23 cellular contexts compared by ENCODE assay signal in the genomic region with DNA sequence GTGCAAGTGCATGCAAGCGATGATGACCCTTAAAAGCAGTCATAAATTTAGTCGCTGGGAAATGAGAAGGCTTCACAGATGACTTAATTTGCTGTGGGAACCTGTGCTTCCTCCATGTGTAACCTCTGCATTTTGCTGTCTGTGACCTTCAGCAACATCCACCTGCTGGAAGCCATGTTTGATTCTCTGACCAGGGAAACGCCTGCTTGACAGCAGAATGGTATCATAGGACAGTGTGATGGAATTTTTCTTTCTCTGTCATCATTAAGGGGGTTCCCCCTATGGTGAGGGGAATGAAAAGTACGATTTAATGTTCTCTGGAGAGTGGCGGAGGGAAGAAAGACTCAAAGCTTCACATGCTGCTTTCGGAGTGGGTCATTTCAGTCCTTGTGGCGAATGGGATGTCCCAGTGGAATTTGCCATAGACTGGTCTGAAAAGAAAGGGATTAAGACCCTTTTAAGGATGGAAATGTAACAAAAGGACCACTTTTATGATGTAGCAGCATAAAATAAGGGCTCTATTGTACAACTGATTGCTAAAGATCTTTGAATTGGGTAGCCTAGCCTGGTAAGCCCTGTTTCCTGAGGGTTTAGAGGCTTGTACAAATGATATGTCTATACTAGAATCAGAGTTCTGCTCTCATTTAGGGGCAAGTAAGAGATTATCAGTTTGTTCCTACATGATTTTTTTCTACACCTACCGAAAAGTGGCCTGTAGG.
DNase-seq lines count a peak whose midpoint lies in the region; ATAC-seq, FAIRE-seq and TF ChIP-seq lines count a peak whose summit lies in the region.
"Had no signal": no experiment of that assay in that cellular context is flagged by ENCODE, and none has a peak within 500 bp of the region (broad histone marks: within the 10 kb centered on the region; RNA-seq: fewer than 3 reads in every experiment).

No MANE protein-coding gene starts in this region.

- H2BK12ac ChIP-seq in H1 (ENCODE audit: low read depth, low read length) (no peak overlapping the region), neuronal stem cell (ENCODE audit: low read length) (no peak overlapping the region)

- no peaks in the 10 kb centered on the region for H3K79me2 ChIP-seq in H1 (ENCODE audit: control insufficient read depth in 1 of 2, insufficient read depth in 2 of 2, low read length in 2 of 2)

- H3K9ac ChIP-seq in IMR-90 (ENCODE audit: low read depth, low read length): no peak overlapping the region
- H3K9ac ChIP-seq in H1 (replicated peaks in 1 of 4; ENCODE audit: extremely low read depth in 1 of 4, low read depth in 3 of 4, low read length in 3 of 4): no peak overlapping the region
- no peak overlapping the region for H3K9ac ChIP-seq in neuronal stem cell (ENCODE audit: low read depth, low read length, poor library complexity)
- H3K9ac ChIP-seq: KMS-11 had no signal

- CTCF ChIA-PET in IMR-90 (lab: Yijun Ruan, JAX): no interaction called here
- CTCF ChIA-PET in H1 (lab: Charles Lee; ENCODE audit: partially characterized antibody): interaction anchor here (0.7 to 1.2 kb wide), 3 partner anchors 10 to 1210 kb away, joined by 3 read pairs; no protein-coding TSS in a partner anchor

- H3K14ac ChIP-seq in IMR-90 (replicated peaks; ENCODE audit: low read depth, low read length) (no peak overlapping the region), H1 (ENCODE audit: insufficient read length) (no peak overlapping the region), neuronal stem cell (ENCODE audit: low read length) (no peak overlapping the region)

- ATAC-seq in IMR-90 (ENCODE audit: low read depth) (no peak), HG03571 (IDR thresholded peaks at IDR 0.05; ENCODE audit: unreplicated experiment) (no peak), upper lobe of right lung (no peak)
- ATAC-seq: SK-N-SH treated with all-trans-retinoic acid at 6 μM for 48 hours had no signal

- H3K27ac ChIP-seq in IMR-90 (ENCODE audit: insufficient read depth, low read length) (no peak overlapping the region), H1 (ENCODE audit: low read depth, low read length) (no peak overlapping the region), neuronal stem cell (replicated peaks; ENCODE audit: low read length) (peak overlapping the region; percentile 96), upper lobe of right lung (no peak overlapping the region)
- H3K27ac ChIP-seq: KMS-11, PC-9, RWPE1 had no signal

- no peak overlapping the region for H4K91ac ChIP-seq in IMR-90 (ENCODE audit: insufficient read depth, low read depth, low read length)
- H4K91ac ChIP-seq in H1 (replicated peaks; ENCODE audit: insufficient read length, low read length): no peak overlapping the region
- no peak overlapping the region for H4K91ac ChIP-seq in neuronal stem cell (ENCODE audit: low read depth, low read length, poor library complexity)

- H4K8ac ChIP-seq in IMR-90 (ENCODE audit: low read depth in 2 of 2, low read length in 2 of 2) (no peak overlapping the region), H1 (ENCODE audit: extremely low read depth, insufficient read depth, low read length) (no peak overlapping the region), neuronal stem cell (ENCODE audit: low read depth, low read length) (no peak overlapping the region)

- H3K4ac ChIP-seq in IMR-90 (ENCODE audit: low read depth, low read length) (no peak overlapping the region), H1 (replicated peaks; ENCODE audit: insufficient read length, low read depth, low read length) (no peak overlapping the region), neuronal stem cell (ENCODE audit: low read length) (no peak overlapping the region)

- TF ChIP-seq EP300 in H1 (IDR thresholded peaks at IDR 0.05; ENCODE audit: borderline replicate concordance in 1 of 2, low read depth in 2 of 2, low read length in 2 of 2): no peak

- H4K5ac ChIP-seq in IMR-90 (ENCODE audit: low read depth, low read length) (no peak overlapping the region), H1 (ENCODE audit: insufficient read length, low read depth, low read length) (no peak overlapping the region)

- H2BK120ac ChIP-seq in IMR-90 (ENCODE audit: low read depth, low read length) (no peak overlapping the region), H1 (replicated peaks; ENCODE audit: low read depth, low read length) (no peak overlapping the region), neuronal stem cell (ENCODE audit: low read depth, low read length) (no peak overlapping the region)

- H3K27me3 ChIP-seq in HAP-1 (ENCODE audit: low read depth): no peaks in the 10 kb centered on the region
- no peaks in the 10 kb centered on the region for H3K27me3 ChIP-seq in IMR-90 (ENCODE audit: control insufficient read depth, insufficient read depth, low read length)
- no peaks in the 10 kb centered on the region for H3K27me3 ChIP-seq in H1 (replicated peaks in 1 of 4; ENCODE audit: control insufficient read depth in 3 of 4, extremely low read depth in 1 of 4, insufficient read depth in 3 of 4, low read length in 3 of 4)
- H3K27me3 ChIP-seq in neuronal stem cell (ENCODE audit: control insufficient read depth in 3 of 3, insufficient read depth in 3 of 3, low read depth in 1 of 3, low read length in 3 of 3): no peaks in the 10 kb centered on the region
- H3K27me3 ChIP-seq in upper lobe of right lung: no peaks in the 10 kb centered on the region

- TF ChIP-seq POLR2A in IMR-90 (IDR thresholded peaks at IDR 0.05; ENCODE audit: low read depth, low read length) (no peak), H1 (IDR thresholded peaks at IDR 0.05; ENCODE audit: control extremely low read depth in 1 of 2, low read depth in 2 of 2, low read length in 2 of 2) (no peak)

- POLR2A ChIA-PET in IMR-90 (lab: Charles Lee; ENCODE audit: unreplicated experiment) (no interaction called here), H1 (lab: Charles Lee; ENCODE audit: partially characterized antibody) (no interaction called here)

- TF ChIP-seq CTCF in IMR-90 (conservative IDR thresholded peaks at IDR 0.05; ENCODE audit: low read depth, low read length) (no peak), H1 (IDR thresholded peaks at IDR 0.05; ENCODE audit: control extremely low read depth in 1 of 3, insufficient read depth in 1 of 3, low read depth in 1 of 3, low read length in 3 of 3) (no peak), upper lobe of right lung (IDR thresholded peaks at IDR 0.05) (no peak)

- FAIRE-seq in H1 (lab: Jason Lieb, UNC): no peak
- FAIRE-seq: GM12892, GM18507, HTR-8/SVneo had no signal

- no peak overlapping the region for H3K18ac ChIP-seq in IMR-90 (ENCODE audit: low read depth, low read length)
- H3K18ac ChIP-seq in H1 (ENCODE audit: extremely low read depth, low read length): no peak overlapping the region
- H3K18ac ChIP-seq in neuronal stem cell (ENCODE audit: low read length): no peak overlapping the region

- no peak overlapping the region for H3K4me2 ChIP-seq in IMR-90 (ENCODE audit: low read depth, low read length)
- no peak overlapping the region for H3K4me2 ChIP-seq in H1 (ENCODE audit: insufficient read depth in 1 of 2, low read depth in 2 of 2, low read length in 2 of 2)
- no peak overlapping the region for H3K4me2 ChIP-seq in neuronal stem cell (ENCODE audit: insufficient read depth, low read length, poor library complexity, severe bottlenecking)
- H3K4me2 ChIP-seq: KMS-11, PC-9 had no signal

- dilution Hi-C loops in IMR-90 (cut with HindIII; ENCODE audit: low sequenced_read_pairs, unreplicated experiment): no loop called here

- H2AK5ac ChIP-seq in IMR-90 (ENCODE audit: low read depth, low read length) (no peak overlapping the region), H1 (ENCODE audit: low read depth, low read length) (no peak overlapping the region), neuronal stem cell (ENCODE audit: low read depth, low read length) (no peak overlapping the region)

- intact Hi-C loops in IMR-90 (cut with micrococcal nuclease) (loop anchor here (5.0 kb wide), 1 partner anchor 364 kb away; no protein-coding TSS in a partner anchor), upper lobe of right lung (cut with DNase I) (no loop called here)

- H3K4me3 ChIP-seq in HAP-1: no peak overlapping the region
- H3K4me3 ChIP-seq in IMR-90 (ENCODE audit: insufficient read depth, low read depth, low read length): no peak overlapping the region
- H3K4me3 ChIP-seq in H1 (ENCODE audit: extremely low read depth in 1 of 4, insufficient read depth in 2 of 4, low read depth in 3 of 4, low read length in 4 of 4): no peak overlapping the region
- no peak overlapping the region for H3K4me3 ChIP-seq in neuronal stem cell (ENCODE audit: low read length in 2 of 2)
- H3K4me3 ChIP-seq in upper lobe of right lung: no peak overlapping the region
- H3K4me3 ChIP-seq: PC-9 had no signal

- peak overlapping the region; percentile 33 for H2AK9ac ChIP-seq in IMR-90 (replicated peaks; ENCODE audit: low read depth, low read length, poor library complexity)

- TF ChIP-seq RAD21 in IMR-90 (IDR thresholded peaks at IDR 0.05; ENCODE audit: low read length) (no peak), H1 (IDR thresholded peaks at IDR 0.05 in 1 of 2, conservative IDR thresholded peaks at IDR 0.05 in 1 of 2; ENCODE audit: low read depth in 2 of 2, low read length in 2 of 2) (no peak)

- H3K23ac ChIP-seq in IMR-90 (ENCODE audit: low read depth, low read length) (no peak overlapping the region), H1 (ENCODE audit: insufficient read length) (no peak overlapping the region), neuronal stem cell (ENCODE audit: low read depth, low read length, poor library complexity) (no peak overlapping the region)

- DNase-seq in HAP-1 (ENCODE audit: low spot score in 2 of 2) (peak; percentile 73 to 96), IMR-90 (no peak), H1 (ENCODE audit: low read depth in 1 of 2, low spot score in 2 of 2) (no peak), neuronal stem cell (ENCODE audit: low spot score) (peak; percentile 63), GM03348 (ENCODE audit: low spot score) (no peak), upper lobe of right lung (no peak), SHP77 (lab: John Stamatoyannopoulos, UW) (no peak)
- DNase-seq: CD4-positive, CD25-positive, alpha-beta regulatory T cell; DMS79; H7; NCI-H1092 treated with DMSO at 0.1 percent for 48 hours; NCI-H2029 treated with DMSO at 0.1 percent for 48 hours; NCI-H446; NCI-H526; PC-9; SIG-M5 had no signal

- H2BK15ac ChIP-seq in IMR-90 (ENCODE audit: low read depth, low read length) (no peak overlapping the region), H1 (ENCODE audit: low read length) (no peak overlapping the region), neuronal stem cell (ENCODE audit: low read length) (no peak overlapping the region)

- in situ Hi-C loops in HAP-1 (cut with MboI; ENCODE audit: low sequenced_read_pairs): no loop called here
- in situ Hi-C loops in IMR-90 (cut with MboI; ENCODE audit: low sequenced_read_pairs): loop anchor here (25.0 kb wide), 1 partner anchor 1111 kb away; no protein-coding TSS in a partner anchor

- H4K20me1 ChIP-seq in IMR-90 (ENCODE audit: insufficient read depth, low read length): no peaks in the 10 kb centered on the region
- H4K20me1 ChIP-seq in H1 (replicated peaks in 1 of 2; ENCODE audit: control insufficient read depth in 1 of 2, insufficient read depth in 2 of 2, low read length in 2 of 2): no peaks in the 10 kb centered on the region

- no peak overlapping the region for H2AFZ ChIP-seq in IMR-90 (replicated peaks; ENCODE audit: low read length, poor library complexity)
- peak overlapping the region; percentile 86; the same call in 1 of the 2 replicates for H2AFZ ChIP-seq in H1 (ENCODE audit: low read length)
- peak overlapping the region; percentile 69 for H2AFZ ChIP-seq in neuronal stem cell (ENCODE audit: low read length)
- H2AFZ ChIP-seq: PC-9 had no signal

- H2BK5ac ChIP-seq in IMR-90 (ENCODE audit: low read depth, low read length, poor library complexity, severe bottlenecking) (no peak overlapping the region), H1 (ENCODE audit: low read depth, low read length) (no peak overlapping the region), neuronal stem cell (ENCODE audit: low read length) (no peak overlapping the region)

- WGBS in IMR-90 (ENCODE audit: extremely low coverage in 2 of 2, insufficient read length in 1 of 2), 2 experiments: 100% methylated on average over 1 of the region's 8 CpGs; no CpG with 5 or more reads in 1 of the 2 experiments
- WGBS in H1 (ENCODE audit: extremely low coverage in 1 of 2, insufficient coverage in 1 of 2, insufficient read length in 1 of 2, insufficient replicate concordance in 2 of 2, low coverage in 1 of 2, low lambda C conversion rate in 2 of 2, missing lambda C conversion rate in 1 of 2), 2 experiments: 94% methylated on average over 8 of the region's 8 CpGs; no CpG with 5 or more reads in 1 of the 2 experiments
- no CpG with 5 or more reads among the region's 8 CpGs for WGBS in neuronal stem cell (ENCODE audit: extremely low coverage in 2 of 2, insufficient read length in 2 of 2, insufficient replicate concordance in 1 of 2), 2 donors

- no peak overlapping the region for H2BK20ac ChIP-seq in IMR-90 (ENCODE audit: low read depth, low read length)
- H2BK20ac ChIP-seq in H1 (ENCODE audit: low read length): no peak overlapping the region

- BruUV-seq in IMR-90 (replicated peaks; lab: Mats Ljungman, UMichigan): no TSS peak

- H3K9me1 ChIP-seq in IMR-90 (ENCODE audit: insufficient read depth, low read length): no peaks in the 10 kb centered on the region

- no peaks in the 10 kb centered on the region for H3K9me3 ChIP-seq in HAP-1
- H3K9me3 ChIP-seq in IMR-90 (ENCODE audit: control insufficient read depth, insufficient read depth, low read length): no peaks in the 10 kb centered on the region
- no peaks in the 10 kb centered on the region for H3K9me3 ChIP-seq in H1 (ENCODE audit: insufficient read depth in 2 of 2, low read depth in 1 of 2, low read length in 1 of 2)
- H3K9me3 ChIP-seq in neuronal stem cell (replicated peaks in 1 of 2; ENCODE audit: control insufficient read depth in 2 of 2, insufficient read depth in 1 of 2, low read depth in 1 of 2, low read length in 2 of 2): peaks cover 0 to 2% of the 10 kb centered on the region in 2 donors
- H3K9me3 ChIP-seq in upper lobe of right lung: no peaks in the 10 kb centered on the region

- H3K4me1 ChIP-seq in HAP-1: peaks cover 39% of the 10 kb centered on the region
- H3K4me1 ChIP-seq in IMR-90 (ENCODE audit: control insufficient read depth, insufficient read depth, low read length): no peaks in the 10 kb centered on the region
- H3K4me1 ChIP-seq in H1 (replicated peaks in 1 of 4; ENCODE audit: control insufficient read depth in 3 of 4, insufficient read depth in 4 of 4, low read length in 3 of 4): no peaks in the 10 kb centered on the region; a peak in 1 of 7 replicates
- H3K4me1 ChIP-seq in neuronal stem cell (ENCODE audit: control insufficient read depth in 2 of 2, insufficient read depth in 1 of 2, low read depth in 1 of 2, low read length in 2 of 2): peaks cover 2 to 33% of the 10 kb centered on the region in 2 donors
- no peaks in the 10 kb centered on the region for H3K4me1 ChIP-seq in upper lobe of right lung

- H3K56ac ChIP-seq in IMR-90 (ENCODE audit: extremely low read depth, insufficient read depth, low read length): no peak overlapping the region
- H3K56ac ChIP-seq in H1 (replicated peaks; ENCODE audit: insufficient read length, low read depth, low read length): no peak overlapping the region

- H3K79me1 ChIP-seq in IMR-90 (ENCODE audit: low read depth in 1 of 2, low read length in 2 of 2): no peaks in the 10 kb centered on the region
- no peaks in the 10 kb centered on the region for H3K79me1 ChIP-seq in H1 (ENCODE audit: low read depth, low read length)
- H3K79me1 ChIP-seq in neuronal stem cell (ENCODE audit: low read depth, low read length): no peaks in the 10 kb centered on the region

- H3K36me3 ChIP-seq in HAP-1 (replicated peaks) (no peaks in the 10 kb centered on the region), IMR-90 (ENCODE audit: control insufficient read depth, insufficient read depth, low read length) (no peaks in the 10 kb centered on the region), H1 (ENCODE audit: control insufficient read depth in 2 of 4, insufficient read depth in 4 of 4, low read length in 3 of 4) (no peaks in the 10 kb centered on the region), neuronal stem cell (replicated peaks in 1 of 2; ENCODE audit: control insufficient read depth in 2 of 2, insufficient read depth in 2 of 2, low read length in 2 of 2) (no peaks in the 10 kb centered on the region), upper lobe of right lung (no peaks in the 10 kb centered on the region)

- H3K23me2 ChIP-seq in H1 (ENCODE audit: low read depth, low read length): no peaks in the 10 kb centered on the region

Comparison
In these comparisons a context has a peak if more than half of its experiments do, and no peak if none do; other contexts are left out.
1. DNase-seq: peak in HAP-1 (2 of 2) and neuronal stem cell (single experiment); none in IMR-90 (single experiment), H1 (0 of 2), GM03348 (single experiment), upper lobe of right lung (single experiment) and SHP77 (0 of 2).